ENCODE assay signal across 1 cellular context in genomic region chr5:15233566-15233965, GRCh38.
TF ChIP-seq lines count a peak whose summit lies in the region.

No MANE protein-coding gene starts in this region.

TF ChIP-seq in WTC11, 78 proteins besides CTCF, POLR2A, EP300 and RAD21 (continued from another document):
- TF ChIP-seq, protein P1, sequence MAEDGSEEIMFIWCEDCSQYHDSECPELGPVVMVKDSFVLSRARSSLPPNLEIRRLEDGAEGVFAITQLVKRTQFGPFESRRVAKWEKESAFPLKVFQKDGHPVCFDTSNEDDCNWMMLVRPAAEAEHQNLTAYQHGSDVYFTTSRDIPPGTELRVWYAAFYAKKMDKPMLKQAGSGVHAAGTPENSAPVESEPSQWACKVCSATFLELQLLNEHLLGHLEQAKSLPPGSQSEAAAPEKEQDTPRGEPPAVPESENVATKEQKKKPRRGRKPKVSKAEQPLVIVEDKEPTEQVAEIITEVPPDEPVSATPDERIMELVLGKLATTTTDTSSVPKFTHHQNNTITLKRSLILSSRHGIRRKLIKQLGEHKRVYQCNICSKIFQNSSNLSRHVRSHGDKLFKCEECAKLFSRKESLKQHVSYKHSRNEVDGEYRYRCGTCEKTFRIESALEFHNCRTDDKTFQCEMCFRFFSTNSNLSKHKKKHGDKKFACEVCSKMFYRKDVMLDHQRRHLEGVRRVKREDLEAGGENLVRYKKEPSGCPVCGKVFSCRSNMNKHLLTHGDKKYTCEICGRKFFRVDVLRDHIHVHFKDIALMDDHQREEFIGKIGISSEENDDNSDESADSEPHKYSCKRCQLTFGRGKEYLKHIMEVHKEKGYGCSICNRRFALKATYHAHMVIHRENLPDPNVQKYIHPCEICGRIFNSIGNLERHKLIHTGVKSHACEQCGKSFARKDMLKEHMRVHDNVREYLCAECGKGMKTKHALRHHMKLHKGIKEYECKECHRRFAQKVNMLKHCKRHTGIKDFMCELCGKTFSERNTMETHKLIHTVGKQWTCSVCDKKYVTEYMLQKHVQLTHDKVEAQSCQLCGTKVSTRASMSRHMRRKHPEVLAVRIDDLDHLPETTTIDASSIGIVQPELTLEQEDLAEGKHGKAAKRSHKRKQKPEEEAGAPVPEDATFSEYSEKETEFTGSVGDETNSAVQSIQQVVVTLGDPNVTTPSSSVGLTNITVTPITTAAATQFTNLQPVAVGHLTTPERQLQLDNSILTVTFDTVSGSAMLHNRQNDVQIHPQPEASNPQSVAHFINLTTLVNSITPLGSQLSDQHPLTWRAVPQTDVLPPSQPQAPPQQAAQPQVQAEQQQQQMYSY (CRISPR knock-in tag; IDR thresholded peaks at IDR 0.05), result no peak
- TF ChIP-seq NFATC4 (CRISPR knock-in tag; IDR thresholded peaks at IDR 0.05), result no peak
- no peak for TF ChIP-seq ZNF396 (CRISPR knock-in tag; IDR thresholded peaks at IDR 0.05; ENCODE audit: borderline replicate concordance)
- no peak for TF ChIP-seq STAT6 (CRISPR knock-in tag; conservative IDR thresholded peaks at IDR 0.05; ENCODE audit: low read depth)
- TF ChIP-seq, protein P2, sequence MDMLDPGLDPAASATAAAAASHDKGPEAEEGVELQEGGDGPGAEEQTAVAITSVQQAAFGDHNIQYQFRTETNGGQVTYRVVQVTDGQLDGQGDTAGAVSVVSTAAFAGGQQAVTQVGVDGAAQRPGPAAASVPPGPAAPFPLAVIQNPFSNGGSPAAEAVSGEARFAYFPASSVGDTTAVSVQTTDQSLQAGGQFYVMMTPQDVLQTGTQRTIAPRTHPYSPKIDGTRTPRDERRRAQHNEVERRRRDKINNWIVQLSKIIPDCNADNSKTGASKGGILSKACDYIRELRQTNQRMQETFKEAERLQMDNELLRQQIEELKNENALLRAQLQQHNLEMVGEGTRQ (CRISPR knock-in tag; IDR thresholded peaks at IDR 0.05), result no peak
- TF ChIP-seq RORB (CRISPR knock-in tag; IDR thresholded peaks at IDR 0.05), result no peak
- no peak for TF ChIP-seq CREB1 (CRISPR knock-in tag; IDR thresholded peaks at IDR 0.05)
- no peak for TF ChIP-seq ZNF232 (CRISPR knock-in tag; IDR thresholded peaks at IDR 0.05)
- TF ChIP-seq SMAD4 (CRISPR knock-in tag; IDR thresholded peaks at IDR 0.05), result no peak
